ENCODE assay signal across 1 cellular context in the genomic region with DNA sequence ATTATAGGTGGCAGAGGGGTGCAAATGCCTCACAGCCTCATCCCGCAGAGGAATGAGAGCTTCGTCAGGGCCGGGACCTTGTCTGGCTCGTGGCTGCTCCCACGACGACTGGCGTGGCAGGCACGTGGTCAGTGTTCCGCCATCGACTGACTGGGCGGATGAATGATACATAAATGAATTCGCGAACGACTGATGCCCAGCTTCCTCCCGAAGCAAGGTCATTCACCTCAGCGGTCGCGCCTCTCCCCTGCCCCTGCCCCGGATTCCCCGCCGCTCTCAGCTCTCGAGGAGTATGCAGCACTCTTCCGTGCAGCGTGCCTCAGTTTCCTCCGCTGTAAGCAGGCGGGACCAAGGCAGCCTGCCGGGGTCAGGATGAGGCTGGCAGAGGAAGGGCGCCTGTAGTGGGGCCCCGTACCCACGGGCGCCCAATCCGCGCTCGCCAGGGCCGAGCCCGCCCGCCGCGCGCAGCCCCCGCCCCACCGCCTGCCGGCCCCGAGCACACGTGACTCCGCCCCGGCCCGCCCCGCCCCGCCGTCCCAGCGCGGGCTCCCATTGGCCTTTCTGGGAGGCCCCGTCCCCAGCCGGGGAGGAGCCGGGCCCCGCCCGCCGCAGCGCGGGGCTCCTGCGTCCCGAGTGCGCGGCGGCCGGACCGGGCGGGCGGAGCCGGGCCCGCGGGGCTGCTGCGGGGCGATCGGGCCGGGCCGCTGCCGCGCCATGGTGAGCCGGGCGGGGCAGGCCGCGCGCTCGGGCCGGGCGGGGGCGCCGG.
A peak's percentile ranks its signal among the peaks of the same experiment; 100 is the strongest.
TF ChIP-seq lines count a peak whose summit lies in the region.

A gene (plus strand): TSS at position 632 of the 766 bp plus-strand sequence. CDS start 7,605 bp downstream, outside the sequence.

TF ChIP-seq in K562, 482 proteins besides CTCF, POLR2A, EP300 and RAD21 (continued from another document and continues in another):
- TF ChIP-seq YY1 (IDR thresholded peaks at IDR 0.05; ENCODE audit: borderline replicate concordance in 1 of 3, control insufficient read depth in 1 of 3, extremely low read depth in 1 of 3, insufficient read depth in 3 of 3, insufficient read length in 1 of 3, insufficient replicate concordance in 2 of 3, low read depth in 1 of 3, low read length in 2 of 3): no peak
- TF ChIP-seq RFX1 (IDR thresholded peaks at IDR 0.05): no peak
- no peak for TF ChIP-seq STAT5A (IDR thresholded peaks at IDR 0.05; ENCODE audit: borderline replicate concordance, low read length)
- TF ChIP-seq HIVEP1 (CRISPR knock-in tag; IDR thresholded peaks at IDR 0.05): no peak
- TF ChIP-seq BHLHE40 (IDR thresholded peaks at IDR 0.05; ENCODE audit: low read length): peak; percentile 20; the same call in 1 of the 2 replicates
- TF ChIP-seq, protein P1, sequence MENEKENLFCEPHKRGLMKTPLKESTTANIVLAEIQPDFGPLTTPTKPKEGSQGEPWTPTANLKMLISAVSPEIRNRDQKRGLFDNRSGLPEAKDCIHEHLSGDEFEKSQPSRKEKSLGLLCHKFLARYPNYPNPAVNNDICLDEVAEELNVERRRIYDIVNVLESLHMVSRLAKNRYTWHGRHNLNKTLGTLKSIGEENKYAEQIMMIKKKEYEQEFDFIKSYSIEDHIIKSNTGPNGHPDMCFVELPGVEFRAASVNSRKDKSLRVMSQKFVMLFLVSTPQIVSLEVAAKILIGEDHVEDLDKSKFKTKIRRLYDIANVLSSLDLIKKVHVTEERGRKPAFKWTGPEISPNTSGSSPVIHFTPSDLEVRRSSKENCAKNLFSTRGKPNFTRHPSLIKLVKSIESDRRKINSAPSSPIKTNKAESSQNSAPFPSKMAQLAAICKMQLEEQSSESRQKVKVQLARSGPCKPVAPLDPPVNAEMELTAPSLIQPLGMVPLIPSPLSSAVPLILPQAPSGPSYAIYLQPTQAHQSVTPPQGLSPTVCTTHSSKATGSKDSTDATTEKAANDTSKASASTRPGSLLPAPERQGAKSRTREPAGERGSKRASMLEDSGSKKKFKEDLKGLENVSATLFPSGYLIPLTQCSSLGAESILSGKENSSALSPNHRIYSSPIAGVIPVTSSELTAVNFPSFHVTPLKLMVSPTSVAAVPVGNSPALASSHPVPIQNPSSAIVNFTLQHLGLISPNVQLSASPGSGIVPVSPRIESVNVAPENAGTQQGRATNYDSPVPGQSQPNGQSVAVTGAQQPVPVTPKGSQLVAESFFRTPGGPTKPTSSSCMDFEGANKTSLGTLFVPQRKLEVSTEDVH (IDR thresholded peaks at IDR 0.05; ENCODE audit: low read depth, partially characterized antibody): no peak
- TF ChIP-seq, protein P2, sequence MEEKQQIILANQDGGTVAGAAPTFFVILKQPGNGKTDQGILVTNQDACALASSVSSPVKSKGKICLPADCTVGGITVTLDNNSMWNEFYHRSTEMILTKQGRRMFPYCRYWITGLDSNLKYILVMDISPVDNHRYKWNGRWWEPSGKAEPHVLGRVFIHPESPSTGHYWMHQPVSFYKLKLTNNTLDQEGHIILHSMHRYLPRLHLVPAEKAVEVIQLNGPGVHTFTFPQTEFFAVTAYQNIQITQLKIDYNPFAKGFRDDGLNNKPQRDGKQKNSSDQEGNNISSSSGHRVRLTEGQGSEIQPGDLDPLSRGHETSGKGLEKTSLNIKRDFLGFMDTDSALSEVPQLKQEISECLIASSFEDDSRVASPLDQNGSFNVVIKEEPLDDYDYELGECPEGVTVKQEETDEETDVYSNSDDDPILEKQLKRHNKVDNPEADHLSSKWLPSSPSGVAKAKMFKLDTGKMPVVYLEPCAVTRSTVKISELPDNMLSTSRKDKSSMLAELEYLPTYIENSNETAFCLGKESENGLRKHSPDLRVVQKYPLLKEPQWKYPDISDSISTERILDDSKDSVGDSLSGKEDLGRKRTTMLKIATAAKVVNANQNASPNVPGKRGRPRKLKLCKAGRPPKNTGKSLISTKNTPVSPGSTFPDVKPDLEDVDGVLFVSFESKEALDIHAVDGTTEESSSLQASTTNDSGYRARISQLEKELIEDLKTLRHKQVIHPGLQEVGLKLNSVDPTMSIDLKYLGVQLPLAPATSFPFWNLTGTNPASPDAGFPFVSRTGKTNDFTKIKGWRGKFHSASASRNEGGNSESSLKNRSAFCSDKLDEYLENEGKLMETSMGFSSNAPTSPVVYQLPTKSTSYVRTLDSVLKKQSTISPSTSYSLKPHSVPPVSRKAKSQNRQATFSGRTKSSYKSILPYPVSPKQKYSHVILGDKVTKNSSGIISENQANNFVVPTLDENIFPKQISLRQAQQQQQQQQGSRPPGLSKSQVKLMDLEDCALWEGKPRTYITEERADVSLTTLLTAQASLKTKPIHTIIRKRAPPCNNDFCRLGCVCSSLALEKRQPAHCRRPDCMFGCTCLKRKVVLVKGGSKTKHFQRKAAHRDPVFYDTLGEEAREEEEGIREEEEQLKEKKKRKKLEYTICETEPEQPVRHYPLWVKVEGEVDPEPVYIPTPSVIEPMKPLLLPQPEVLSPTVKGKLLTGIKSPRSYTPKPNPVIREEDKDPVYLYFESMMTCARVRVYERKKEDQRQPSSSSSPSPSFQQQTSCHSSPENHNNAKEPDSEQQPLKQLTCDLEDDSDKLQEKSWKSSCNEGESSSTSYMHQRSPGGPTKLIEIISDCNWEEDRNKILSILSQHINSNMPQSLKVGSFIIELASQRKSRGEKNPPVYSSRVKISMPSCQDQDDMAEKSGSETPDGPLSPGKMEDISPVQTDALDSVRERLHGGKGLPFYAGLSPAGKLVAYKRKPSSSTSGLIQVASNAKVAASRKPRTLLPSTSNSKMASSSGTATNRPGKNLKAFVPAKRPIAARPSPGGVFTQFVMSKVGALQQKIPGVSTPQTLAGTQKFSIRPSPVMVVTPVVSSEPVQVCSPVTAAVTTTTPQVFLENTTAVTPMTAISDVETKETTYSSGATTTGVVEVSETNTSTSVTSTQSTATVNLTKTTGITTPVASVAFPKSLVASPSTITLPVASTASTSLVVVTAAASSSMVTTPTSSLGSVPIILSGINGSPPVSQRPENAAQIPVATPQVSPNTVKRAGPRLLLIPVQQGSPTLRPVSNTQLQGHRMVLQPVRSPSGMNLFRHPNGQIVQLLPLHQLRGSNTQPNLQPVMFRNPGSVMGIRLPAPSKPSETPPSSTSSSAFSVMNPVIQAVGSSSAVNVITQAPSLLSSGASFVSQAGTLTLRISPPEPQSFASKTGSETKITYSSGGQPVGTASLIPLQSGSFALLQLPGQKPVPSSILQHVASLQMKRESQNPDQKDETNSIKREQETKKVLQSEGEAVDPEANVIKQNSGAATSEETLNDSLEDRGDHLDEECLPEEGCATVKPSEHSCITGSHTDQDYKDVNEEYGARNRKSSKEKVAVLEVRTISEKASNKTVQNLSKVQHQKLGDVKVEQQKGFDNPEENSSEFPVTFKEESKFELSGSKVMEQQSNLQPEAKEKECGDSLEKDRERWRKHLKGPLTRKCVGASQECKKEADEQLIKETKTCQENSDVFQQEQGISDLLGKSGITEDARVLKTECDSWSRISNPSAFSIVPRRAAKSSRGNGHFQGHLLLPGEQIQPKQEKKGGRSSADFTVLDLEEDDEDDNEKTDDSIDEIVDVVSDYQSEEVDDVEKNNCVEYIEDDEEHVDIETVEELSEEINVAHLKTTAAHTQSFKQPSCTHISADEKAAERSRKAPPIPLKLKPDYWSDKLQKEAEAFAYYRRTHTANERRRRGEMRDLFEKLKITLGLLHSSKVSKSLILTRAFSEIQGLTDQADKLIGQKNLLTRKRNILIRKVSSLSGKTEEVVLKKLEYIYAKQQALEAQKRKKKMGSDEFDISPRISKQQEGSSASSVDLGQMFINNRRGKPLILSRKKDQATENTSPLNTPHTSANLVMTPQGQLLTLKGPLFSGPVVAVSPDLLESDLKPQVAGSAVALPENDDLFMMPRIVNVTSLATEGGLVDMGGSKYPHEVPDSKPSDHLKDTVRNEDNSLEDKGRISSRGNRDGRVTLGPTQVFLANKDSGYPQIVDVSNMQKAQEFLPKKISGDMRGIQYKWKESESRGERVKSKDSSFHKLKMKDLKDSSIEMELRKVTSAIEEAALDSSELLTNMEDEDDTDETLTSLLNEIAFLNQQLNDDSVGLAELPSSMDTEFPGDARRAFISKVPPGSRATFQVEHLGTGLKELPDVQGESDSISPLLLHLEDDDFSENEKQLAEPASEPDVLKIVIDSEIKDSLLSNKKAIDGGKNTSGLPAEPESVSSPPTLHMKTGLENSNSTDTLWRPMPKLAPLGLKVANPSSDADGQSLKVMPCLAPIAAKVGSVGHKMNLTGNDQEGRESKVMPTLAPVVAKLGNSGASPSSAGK (IDR thresholded peaks at IDR 0.05): peak; percentile 98
- TF ChIP-seq, protein P3, sequence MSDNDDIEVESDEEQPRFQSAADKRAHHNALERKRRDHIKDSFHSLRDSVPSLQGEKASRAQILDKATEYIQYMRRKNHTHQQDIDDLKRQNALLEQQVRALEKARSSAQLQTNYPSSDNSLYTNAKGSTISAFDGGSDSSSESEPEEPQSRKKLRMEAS (CRISPR knock-in tag; IDR thresholded peaks at IDR 0.05): peak; percentile 88
- TF ChIP-seq ZNF695 (CRISPR knock-in tag; IDR thresholded peaks at IDR 0.05): no peak
- TF ChIP-seq, protein P4, sequence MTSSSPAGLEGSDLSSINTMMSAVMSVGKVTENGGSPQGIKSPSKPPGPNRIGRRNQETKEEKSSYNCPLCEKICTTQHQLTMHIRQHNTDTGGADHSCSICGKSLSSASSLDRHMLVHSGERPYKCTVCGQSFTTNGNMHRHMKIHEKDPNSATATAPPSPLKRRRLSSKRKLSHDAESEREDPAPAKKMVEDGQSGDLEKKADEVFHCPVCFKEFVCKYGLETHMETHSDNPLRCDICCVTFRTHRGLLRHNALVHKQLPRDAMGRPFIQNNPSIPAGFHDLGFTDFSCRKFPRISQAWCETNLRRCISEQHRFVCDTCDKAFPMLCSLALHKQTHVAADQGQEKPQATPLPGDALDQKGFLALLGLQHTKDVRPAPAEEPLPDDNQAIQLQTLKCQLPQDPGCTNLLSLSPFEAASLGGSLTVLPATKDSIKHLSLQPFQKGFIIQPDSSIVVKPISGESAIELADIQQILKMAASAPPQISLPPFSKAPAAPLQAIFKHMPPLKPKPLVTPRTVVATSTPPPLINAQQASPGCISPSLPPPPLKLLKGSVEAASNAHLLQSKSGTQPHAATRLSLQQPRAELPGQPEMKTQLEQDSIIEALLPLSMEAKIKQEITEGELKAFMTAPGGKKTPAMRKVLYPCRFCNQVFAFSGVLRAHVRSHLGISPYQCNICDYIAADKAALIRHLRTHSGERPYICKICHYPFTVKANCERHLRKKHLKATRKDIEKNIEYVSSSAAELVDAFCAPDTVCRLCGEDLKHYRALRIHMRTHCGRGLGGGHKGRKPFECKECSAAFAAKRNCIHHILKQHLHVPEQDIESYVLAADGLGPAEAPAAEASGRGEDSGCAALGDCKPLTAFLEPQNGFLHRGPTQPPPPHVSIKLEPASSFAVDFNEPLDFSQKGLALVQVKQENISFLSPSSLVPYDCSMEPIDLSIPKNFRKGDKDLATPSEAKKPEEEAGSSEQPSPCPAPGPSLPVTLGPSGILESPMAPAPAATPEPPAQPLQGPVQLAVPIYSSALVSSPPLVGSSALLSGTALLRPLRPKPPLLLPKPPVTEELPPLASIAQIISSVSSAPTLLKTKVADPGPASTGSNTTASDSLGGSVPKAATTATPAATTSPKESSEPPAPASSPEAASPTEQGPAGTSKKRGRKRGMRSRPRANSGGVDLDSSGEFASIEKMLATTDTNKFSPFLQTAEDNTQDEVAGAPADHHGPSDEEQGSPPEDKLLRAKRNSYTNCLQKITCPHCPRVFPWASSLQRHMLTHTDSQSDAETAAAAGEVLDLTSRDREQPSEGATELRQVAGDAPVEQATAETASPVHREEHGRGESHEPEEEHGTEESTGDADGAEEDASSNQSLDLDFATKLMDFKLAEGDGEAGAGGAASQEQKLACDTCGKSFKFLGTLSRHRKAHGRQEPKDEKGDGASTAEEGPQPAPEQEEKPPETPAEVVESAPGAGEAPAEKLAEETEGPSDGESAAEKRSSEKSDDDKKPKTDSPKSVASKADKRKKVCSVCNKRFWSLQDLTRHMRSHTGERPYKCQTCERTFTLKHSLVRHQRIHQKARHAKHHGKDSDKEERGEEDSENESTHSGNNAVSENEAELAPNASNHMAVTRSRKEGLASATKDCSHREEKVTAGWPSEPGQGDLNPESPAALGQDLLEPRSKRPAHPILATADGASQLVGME (CRISPR knock-in tag; IDR thresholded peaks at IDR 0.05): no peak
- TF ChIP-seq MAZ (CRISPR knock-in tag; conservative IDR thresholded peaks at IDR 0.05 in 1 of 2, IDR thresholded peaks at IDR 0.05 in 1 of 2): peak; percentile 21 to 29; a peak in 1 of 4 replicates
- no peak for TF ChIP-seq CEBPB (tag; IDR thresholded peaks at IDR 0.05)
- no peak for TF ChIP-seq ZNF764 (CRISPR knock-in tag; IDR thresholded peaks at IDR 0.05; ENCODE audit: low read depth)
- TF ChIP-seq, protein P5, sequence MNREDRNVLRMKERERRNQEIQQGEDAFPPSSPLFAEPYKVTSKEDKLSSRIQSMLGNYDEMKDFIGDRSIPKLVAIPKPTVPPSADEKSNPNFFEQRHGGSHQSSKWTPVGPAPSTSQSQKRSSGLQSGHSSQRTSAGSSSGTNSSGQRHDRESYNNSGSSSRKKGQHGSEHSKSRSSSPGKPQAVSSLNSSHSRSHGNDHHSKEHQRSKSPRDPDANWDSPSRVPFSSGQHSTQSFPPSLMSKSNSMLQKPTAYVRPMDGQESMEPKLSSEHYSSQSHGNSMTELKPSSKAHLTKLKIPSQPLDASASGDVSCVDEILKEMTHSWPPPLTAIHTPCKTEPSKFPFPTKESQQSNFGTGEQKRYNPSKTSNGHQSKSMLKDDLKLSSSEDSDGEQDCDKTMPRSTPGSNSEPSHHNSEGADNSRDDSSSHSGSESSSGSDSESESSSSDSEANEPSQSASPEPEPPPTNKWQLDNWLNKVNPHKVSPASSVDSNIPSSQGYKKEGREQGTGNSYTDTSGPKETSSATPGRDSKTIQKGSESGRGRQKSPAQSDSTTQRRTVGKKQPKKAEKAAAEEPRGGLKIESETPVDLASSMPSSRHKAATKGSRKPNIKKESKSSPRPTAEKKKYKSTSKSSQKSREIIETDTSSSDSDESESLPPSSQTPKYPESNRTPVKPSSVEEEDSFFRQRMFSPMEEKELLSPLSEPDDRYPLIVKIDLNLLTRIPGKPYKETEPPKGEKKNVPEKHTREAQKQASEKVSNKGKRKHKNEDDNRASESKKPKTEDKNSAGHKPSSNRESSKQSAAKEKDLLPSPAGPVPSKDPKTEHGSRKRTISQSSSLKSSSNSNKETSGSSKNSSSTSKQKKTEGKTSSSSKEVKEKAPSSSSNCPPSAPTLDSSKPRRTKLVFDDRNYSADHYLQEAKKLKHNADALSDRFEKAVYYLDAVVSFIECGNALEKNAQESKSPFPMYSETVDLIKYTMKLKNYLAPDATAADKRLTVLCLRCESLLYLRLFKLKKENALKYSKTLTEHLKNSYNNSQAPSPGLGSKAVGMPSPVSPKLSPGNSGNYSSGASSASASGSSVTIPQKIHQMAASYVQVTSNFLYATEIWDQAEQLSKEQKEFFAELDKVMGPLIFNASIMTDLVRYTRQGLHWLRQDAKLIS (CRISPR knock-in tag; IDR thresholded peaks at IDR 0.05): no peak
- TF ChIP-seq ZBTB17 (CRISPR knock-in tag; IDR thresholded peaks at IDR 0.05): no peak
- no peak for TF ChIP-seq ARHGAP35 (IDR thresholded peaks at IDR 0.05; ENCODE audit: partially characterized antibody)
- no peak for TF ChIP-seq ZNF311 (CRISPR knock-in tag; IDR thresholded peaks at IDR 0.05)
- TF ChIP-seq, protein P6, sequence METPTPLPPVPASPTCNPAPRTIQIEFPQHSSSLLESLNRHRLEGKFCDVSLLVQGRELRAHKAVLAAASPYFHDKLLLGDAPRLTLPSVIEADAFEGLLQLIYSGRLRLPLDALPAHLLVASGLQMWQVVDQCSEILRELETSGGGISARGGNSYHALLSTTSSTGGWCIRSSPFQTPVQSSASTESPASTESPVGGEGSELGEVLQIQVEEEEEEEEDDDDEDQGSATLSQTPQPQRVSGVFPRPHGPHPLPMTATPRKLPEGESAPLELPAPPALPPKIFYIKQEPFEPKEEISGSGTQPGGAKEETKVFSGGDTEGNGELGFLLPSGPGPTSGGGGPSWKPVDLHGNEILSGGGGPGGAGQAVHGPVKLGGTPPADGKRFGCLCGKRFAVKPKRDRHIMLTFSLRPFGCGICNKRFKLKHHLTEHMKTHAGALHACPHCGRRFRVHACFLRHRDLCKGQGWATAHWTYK (CRISPR knock-in tag; IDR thresholded peaks at IDR 0.05): no peak
